Comparison of ENCODE assay signal across 24 cellular contexts in genomic region chr7:111647881-111648280, GRCh38.
"Had no signal": no experiment of that assay in that cellular context is flagged by ENCODE, and none has a peak within 500 bp of the region (broad histone marks: within the 10 kb centered on the region; RNA-seq: fewer than 3 reads in every experiment).

No MANE protein-coding gene starts in this region.

- H3K36me3 ChIP-seq: cardiac muscle cell, esophagus muscularis mucosa, gastroesophageal sphincter, heart left ventricle, thoracic aorta had no signal

- DNase-seq: activated CD4-positive, alpha-beta memory T cell treated with anti-CD3 and anti-CD28 coated beads, Interleukin-2, amount 10 ng/mL, durations not matched to agents 7 days and 5 days; activated CD4-positive, alpha-beta T cell treated with anti-CD3 and anti-CD28 coated beads for 48 hours; activated CD8-positive, alpha-beta memory T cell treated with anti-CD3 and anti-CD28 coated beads, Interleukin-2, amount 10 ng/mL, durations not matched to agents 7 days and 5 days; activated naive CD4-positive, alpha-beta T cell; activated naive CD8-positive, alpha-beta T cell treated with anti-CD3 and anti-CD28 coated beads for 36 hours; activated T-cell treated with anti-CD3 and anti-CD28 coated beads, Interleukin-2, amount 50 U/mL, for 1 hour; amygdala; dermis blood vessel endothelial cell; effector memory CD4-positive, alpha-beta T cell; heart left ventricle; kidney glomerular epithelial cell; left ventricle myocardium superior; psoas muscle; right cardiac atrium; stimulated activated CD4-positive, alpha-beta T cell treated with anti-CD3 and anti-CD28 coated beads, Interleukin-4, amount 100 ng/mL, for 1 hour; T-cell had no signal

- FAIRE-seq: endothelial cell of umbilical vein had no signal

- ATAC-seq: activated CD8-positive, alpha-beta memory T cell treated with anti-CD3 and anti-CD28 coated beads, Interleukin-2, amount 10 ng/mL, durations not matched to agents 7 days and 5 days; activated T-helper 17 cell treated with anti-CD3 and anti-CD28 coated beads, Interleukin-2, amount 50 U/mL, for 72 hours; gastroesophageal sphincter; heart left ventricle; left ventricle myocardium superior; psoas muscle; right cardiac atrium; T-cell; WTC11 had no signal

- H3K4me1 ChIP-seq: esophagus muscularis mucosa, gastroesophageal sphincter, heart left ventricle, psoas muscle had no signal

- H3K27ac ChIP-seq: cardiac muscle cell, esophagus muscularis mucosa, gastroesophageal sphincter, heart left ventricle, psoas muscle, thoracic aorta had no signal

- H3K4me2 ChIP-seq: smooth muscle cell had no signal

- H3K27me3 ChIP-seq: esophagus muscularis mucosa, gastroesophageal sphincter, heart left ventricle had no signal

- H3K9me3 ChIP-seq: esophagus muscularis mucosa, gastroesophageal sphincter, heart left ventricle, psoas muscle, thoracic aorta had no signal

- H3K4me3 ChIP-seq: cardiac muscle cell, esophagus muscularis mucosa, gastroesophageal sphincter, heart left ventricle, psoas muscle, smooth muscle cell, thoracic aorta had no signal
